20 cellular contexts compared by ENCODE assay signal in the genomic region with DNA sequence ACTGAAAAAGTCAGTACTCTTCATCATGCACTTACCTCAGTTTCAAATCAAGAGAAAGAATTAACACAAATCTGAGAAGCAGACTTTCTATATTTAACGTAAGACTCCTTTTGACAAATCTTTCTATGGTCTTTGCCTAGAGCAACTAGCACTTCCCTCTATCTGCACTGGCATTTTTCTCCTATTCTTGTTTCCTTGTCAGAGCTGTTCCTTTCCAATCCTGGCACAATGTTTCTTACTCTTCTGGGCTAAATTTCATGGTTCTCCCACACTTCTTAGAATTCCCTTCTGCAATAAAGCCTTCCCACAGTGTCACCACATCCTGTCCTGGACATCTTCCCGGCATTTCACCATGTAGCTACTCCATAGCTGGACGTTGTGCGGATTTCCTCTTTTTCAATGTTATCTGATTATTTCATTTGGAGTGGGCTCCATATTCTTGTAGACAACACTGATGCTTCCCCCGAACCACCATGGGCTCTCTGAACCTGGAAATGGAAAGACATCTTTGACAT.
"Had no signal": no experiment of that assay in that cellular context is flagged by ENCODE, and none has a peak within 500 bp of the region (broad histone marks: within the 10 kb centered on the region; RNA-seq: fewer than 3 reads in every experiment).

No MANE protein-coding gene starts in this region.

- H3K9me3 Mint-ChIP-seq: stimulated activated naive B cell treated with anti-CD40 and anti-IgM and Interleukin-4, amounts not matched to agents 10 μg/mL and 1 μg/mL and 100 μg/mL, for 72 hours had no signal

- H3K27me3 Mint-ChIP-seq: naive thymus-derived CD4-positive, alpha-beta T cell; stimulated activated naive B cell treated with anti-CD40 and anti-IgM and Interleukin-4, amounts not matched to agents 10 μg/mL and 1 μg/mL and 100 μg/mL, for 72 hours; stimulated activated naive CD8-positive, alpha-beta T cell treated with anti-CD3 and anti-CD28 coated beads, Interleukin-15, amount 100 ng/mL, for 72 hours had no signal

- DNase-seq: effector CD8-positive, alpha-beta T cell; heart left ventricle; hippocampal formation; islet precursor cell; left cardiac atrium; left ventricle myocardium superior; mesenchymal stem cell; naive thymus-derived CD4-positive, alpha-beta T cell; ovary; sigmoid colon; stimulated activated CD4-positive, alpha-beta T cell treated with anti-CD3 and anti-CD28 coated beads, Interleukin-2, amount 100 ng/mL, for 24 hours; stimulated activated CD4-positive, alpha-beta T cell treated with anti-CD3 and anti-CD28 coated beads, Interleukin-4, amount 100 ng/mL, for 4 hours; stimulated activated naive B cell treated with anti-CD40 and anti-IgM and Interleukin-4, amounts not matched to agents 10 μg/mL and 1 μg/mL and 100 μg/mL, for 72 hours; stimulated activated naive CD8-positive, alpha-beta T cell treated with anti-CD3 and anti-CD28 coated beads, Interleukin-15, amount 100 ng/mL, for 72 hours; transverse colon had no signal

- H3K9me3 ChIP-seq: ovary, right atrium auricular region, sigmoid colon, thoracic aorta, transverse colon had no signal

- H3K27ac Mint-ChIP-seq: naive thymus-derived CD4-positive, alpha-beta T cell; stimulated activated naive B cell treated with anti-CD40 and anti-IgM and Interleukin-4, amounts not matched to agents 10 μg/mL and 1 μg/mL and 100 μg/mL, for 72 hours had no signal

- H3K36me3 ChIP-seq: heart left ventricle, ovary, right atrium auricular region, sigmoid colon, thoracic aorta, transverse colon had no signal

- ATAC-seq: heart left ventricle; left cardiac atrium; left ventricle myocardium superior; naive thymus-derived CD4-positive, alpha-beta T cell; stimulated activated naive B cell treated with anti-CD40 and anti-IgM and Interleukin-4, amounts not matched to agents 10 μg/mL and 1 μg/mL and 100 μg/mL, for 72 hours; stimulated activated naive CD8-positive, alpha-beta T cell treated with anti-CD3 and anti-CD28 coated beads, Interleukin-15, amount 100 ng/mL, for 72 hours had no signal

- H3K27ac ChIP-seq: coronary artery, heart left ventricle, ovary, right atrium auricular region, sigmoid colon, skin epidermis, thoracic aorta, transverse colon had no signal

- H3K4me1 Mint-ChIP-seq: naive thymus-derived CD4-positive, alpha-beta T cell; stimulated activated naive B cell treated with anti-CD40 and anti-IgM and Interleukin-4, amounts not matched to agents 10 μg/mL and 1 μg/mL and 100 μg/mL, for 72 hours; stimulated activated naive CD8-positive, alpha-beta T cell treated with anti-CD3 and anti-CD28 coated beads, Interleukin-15, amount 100 ng/mL, for 72 hours had no signal

- H3K27me3 ChIP-seq: heart left ventricle, ovary, right atrium auricular region, sigmoid colon, transverse colon had no signal

- H3K4me3 ChIP-seq: coronary artery, heart left ventricle, lung, ovary, right atrium auricular region, sigmoid colon, skin epidermis, thoracic aorta, transverse colon had no signal

- H3K4me3 Mint-ChIP-seq: naive thymus-derived CD4-positive, alpha-beta T cell; stimulated activated naive B cell treated with anti-CD40 and anti-IgM and Interleukin-4, amounts not matched to agents 10 μg/mL and 1 μg/mL and 100 μg/mL, for 72 hours; stimulated activated naive CD8-positive, alpha-beta T cell treated with anti-CD3 and anti-CD28 coated beads, Interleukin-15, amount 100 ng/mL, for 72 hours had no signal

- H3K36me3 Mint-ChIP-seq: naive thymus-derived CD4-positive, alpha-beta T cell; stimulated activated naive B cell treated with anti-CD40 and anti-IgM and Interleukin-4, amounts not matched to agents 10 μg/mL and 1 μg/mL and 100 μg/mL, for 72 hours had no signal
